Comparison of ENCODE assay signal across 15 cellular contexts in genomic region chr1:93663191-93663614, GRCh38. TPM values are rescaled to one million over a fixed set of nuclear protein-coding genes. Genes with fewer than 3 reads are reported as not detected.
DNase-seq lines count a peak whose midpoint lies in the region; TF ChIP-seq lines count a peak whose summit lies in the region.
"Had no signal": no experiment of that assay in that cellular context is flagged by ENCODE, and none has a peak within 500 bp of the region (broad histone marks: within the 10 kb centered on the region; RNA-seq: fewer than 3 reads in every experiment).

No MANE protein-coding gene starts in this region.

- H3K79me1 ChIP-seq in mesenchymal stem cell (replicated peaks; ENCODE audit: low read length, poor library complexity, severe bottlenecking) = peaks cover 5% of the 10 kb centered on the region

- H3K14ac ChIP-seq in mesenchymal stem cell (ENCODE audit: low read length in 2 of 2) = no peak overlapping the region

- H3K4me2 ChIP-seq in mesenchymal stem cell (ENCODE audit: low read length, poor library complexity, severe bottlenecking) = no peak overlapping the region

- H3K4me3 ChIP-seq in mesenchymal stem cell (ENCODE audit: insufficient read depth in 1 of 2, low read depth in 1 of 2, low read length in 2 of 2) (no peak overlapping the region), subcutaneous abdominal adipose tissue (ENCODE audit: low read depth in 1 of 5, low read length in 5 of 5) (no peak overlapping the region)
- H3K4me3 ChIP-seq: cardiac muscle cell, ovary, skin epidermis had no signal

- H2AK5ac ChIP-seq in mesenchymal stem cell (ENCODE audit: low read length, severe bottlenecking) = peak overlapping the region; percentile 95

- H3K27me3 Mint-ChIP-seq in IgD-negative memory B cell = no peaks in the 10 kb centered on the region
- no peaks in the 10 kb centered on the region for H3K27me3 Mint-ChIP-seq in brain
- H3K27me3 Mint-ChIP-seq: activated naive CD4-positive, alpha-beta T cell treated with anti-CD3 and anti-CD28 coated beads, Interleukin-2, amount 50 U/mL, for 24 hours; stimulated activated naive CD8-positive, alpha-beta T cell treated with anti-CD3 and anti-CD28 coated beads, Interleukin-15, Interleukin-2, amounts not matched to agents 100 ng/mL and 50 ng/mL, for 24 hours had no signal

- 76% methylated on average over 2 of the region's 2 CpGs for whole genome bisulfite sequencing in mesenchymal stem cell

- H2BK120ac ChIP-seq in mesenchymal stem cell (ENCODE audit: low read depth, low read length) = peak overlapping the region; percentile 81

- H3K27me3 ChIP-seq in mesenchymal stem cell (ENCODE audit: control insufficient read depth in 1 of 2, insufficient read depth in 1 of 2, low read length in 2 of 2) = no peaks in the 10 kb centered on the region
- no peaks in the 10 kb centered on the region for H3K27me3 ChIP-seq in subcutaneous abdominal adipose tissue (ENCODE audit: control insufficient read depth in 5 of 5, insufficient read depth in 4 of 5, low read length in 5 of 5)
- H3K27me3 ChIP-seq: BE2C, cardiac muscle cell, ovary had no signal

- no peak overlapping the region for H2BK15ac ChIP-seq in mesenchymal stem cell (ENCODE audit: low read depth, poor library complexity, severe bottlenecking)

- H3K4me1 Mint-ChIP-seq in IgD-negative memory B cell (peaks cover 8 to 17% (median 12%) of the 10 kb centered on the region in 3 donors), brain (peaks cover 74% of the 10 kb centered on the region)
- H3K4me1 Mint-ChIP-seq: activated naive CD4-positive, alpha-beta T cell treated with anti-CD3 and anti-CD28 coated beads, Interleukin-2, amount 50 U/mL, for 24 hours had no signal

- H3K18ac ChIP-seq in mesenchymal stem cell (ENCODE audit: low read depth in 1 of 2, low read length in 2 of 2) = peak overlapping the region; percentile 75 to 84

- H3K4me1 ChIP-seq in mesenchymal stem cell (ENCODE audit: control insufficient read depth, insufficient read depth, low read depth, low read length) (peaks cover 18% of the 10 kb centered on the region), subcutaneous abdominal adipose tissue (ENCODE audit: control insufficient read depth in 5 of 5, insufficient read depth in 5 of 5, low read length in 5 of 5) (peaks cover 9 to 64% (median 59%) of the 10 kb centered on the region in 5 donors)

- H3K4me3 Mint-ChIP-seq in IgD-negative memory B cell (no peak overlapping the region), brain (peak overlapping the region in 1 of 5 experiments; percentile 16)
- H3K4me3 Mint-ChIP-seq: activated naive CD4-positive, alpha-beta T cell treated with anti-CD3 and anti-CD28 coated beads, Interleukin-2, amount 50 U/mL, for 24 hours; stimulated activated naive CD8-positive, alpha-beta T cell treated with anti-CD3 and anti-CD28 coated beads, Interleukin-15, Interleukin-2, amounts not matched to agents 100 ng/mL and 50 ng/mL, for 24 hours had no signal

- H3K27ac Mint-ChIP-seq in IgD-negative memory B cell (peak overlapping the region in 2 of 3 donors; percentile 11 to 19), brain (peak overlapping the region; percentile 23 to 94 (median 72))
- H3K27ac Mint-ChIP-seq: stimulated activated naive CD8-positive, alpha-beta T cell treated with anti-CD3 and anti-CD28 coated beads, Interleukin-15, Interleukin-2, amounts not matched to agents 100 ng/mL and 50 ng/mL, for 24 hours had no signal

- H3K9me3 Mint-ChIP-seq in IgD-negative memory B cell = no peaks in the 10 kb centered on the region
- peaks cover 0 to 2% (median 0%) of the 10 kb centered on the region in 5 experiments for H3K9me3 Mint-ChIP-seq in brain
- H3K9me3 Mint-ChIP-seq: activated naive CD4-positive, alpha-beta T cell treated with anti-CD3 and anti-CD28 coated beads, Interleukin-2, amount 50 U/mL, for 24 hours; stimulated activated naive CD8-positive, alpha-beta T cell treated with anti-CD3 and anti-CD28 coated beads, Interleukin-15, Interleukin-2, amounts not matched to agents 100 ng/mL and 50 ng/mL, for 24 hours had no signal

- no peak for DNase-seq in mesenchymal stem cell
- no peak for DNase-seq in NCI-H1694 treated with DMSO at 0.1 percent for 48 hours (lab: John Stamatoyannopoulos, UW)
- no peak for DNase-seq in DMS53 treated with DMSO at 0.1 percent for 48 hours (lab: John Stamatoyannopoulos, UW; ENCODE audit: unreplicated experiment)
- DNase-seq in NCI-H1048 (lab: John Stamatoyannopoulos, UW) = no peak
- DNase-seq: activated T-cell treated with anti-CD3 and anti-CD28 coated beads, Interleukin-2, amount 50 U/mL, for 1 hour; BE2C; NCI-H1694; ovary had no signal

- H4K8ac ChIP-seq in mesenchymal stem cell (ENCODE audit: low read length) = peak overlapping the region; percentile 78

- H4K91ac ChIP-seq in mesenchymal stem cell (ENCODE audit: low read length) = no peak overlapping the region

- H3K36me3 Mint-ChIP-seq in IgD-negative memory B cell = no peaks in the 10 kb centered on the region
- peaks cover 3% of the 10 kb centered on the region for H3K36me3 Mint-ChIP-seq in brain
- H3K36me3 Mint-ChIP-seq: activated naive CD4-positive, alpha-beta T cell treated with anti-CD3 and anti-CD28 coated beads, Interleukin-2, amount 50 U/mL, for 24 hours had no signal

- peak overlapping the region in 1 of 2 experiments; percentile 40 for H3K23ac ChIP-seq in mesenchymal stem cell (ENCODE audit: low read length in 2 of 2)

- no peak for TF ChIP-seq CTCF in brain (conservative IDR thresholded peaks at IDR 0.05)

- H2BK12ac ChIP-seq in mesenchymal stem cell (ENCODE audit: low read length in 2 of 2) = peak overlapping the region; percentile 46 to 75

- peak overlapping the region in 1 of 2 experiments; percentile 60 for H3K4ac ChIP-seq in mesenchymal stem cell (ENCODE audit: low read depth in 1 of 2, low read length in 2 of 2)

- H3K36me3 ChIP-seq in mesenchymal stem cell (ENCODE audit: control insufficient read depth in 1 of 2, insufficient read depth in 2 of 2, low read depth in 1 of 2, low read length in 2 of 2) (peaks cover 12 to 54% of the 10 kb centered on the region in 2 experiments), subcutaneous abdominal adipose tissue (ENCODE audit: control insufficient read depth in 5 of 5, insufficient read depth in 5 of 5, low read length in 5 of 5) (peaks cover 0 to 17% (median 10%) of the 10 kb centered on the region in 5 donors)
- H3K36me3 ChIP-seq: cardiac muscle cell, ovary had no signal

- H2BK5ac ChIP-seq in mesenchymal stem cell (ENCODE audit: low read depth, low read length, poor library complexity, severe bottlenecking) = peak overlapping the region; percentile 71

- H3K27ac ChIP-seq in mesenchymal stem cell (ENCODE audit: low read length, poor library complexity, severe bottlenecking) = peak overlapping the region; percentile 95
- H3K27ac ChIP-seq in subcutaneous abdominal adipose tissue (ENCODE audit: low read depth, low read length) = peak overlapping the region; percentile 74
- H3K27ac ChIP-seq: cardiac muscle cell had no signal

- H3K9ac ChIP-seq in mesenchymal stem cell (ENCODE audit: low read length) (peak overlapping the region; percentile 73), subcutaneous abdominal adipose tissue (ENCODE audit: low read length in 5 of 5) (no peak overlapping the region)

- H3K9me3 ChIP-seq in mesenchymal stem cell (ENCODE audit: control insufficient read depth, low read length) = no peaks in the 10 kb centered on the region
- H3K9me3 ChIP-seq in subcutaneous abdominal adipose tissue (ENCODE audit: control insufficient read depth in 5 of 5, low read length in 5 of 5) = no peaks in the 10 kb centered on the region
- H3K9me3 ChIP-seq: BE2C, ovary had no signal

- no peak overlapping the region for H2AFZ ChIP-seq in mesenchymal stem cell (ENCODE audit: low read depth, low read length)

RNA-seq across cellular contexts. Expression of gene BCAR3, which starts 18.4 kb away (rescaled TPM):
- polyA plus RNA-seq in IgD-negative memory B cell (2.7 TPM), brain (ENCODE audit: insufficient read depth, low read depth, low replicate concordance) (14.4 TPM)
- polyA plus RNA-seq in mesenchymal stem cell (2013, experiment 1 of 2) = 23.6 TPM
- polyA plus RNA-seq in mesenchymal stem cell (2013, experiment 2 of 2) = 22.7 TPM
